In genomic region chr1:23809751-23810171, GRCh38 we compare ENCODE assay signal across 8 cellular contexts. TPM values are rescaled to one million over a fixed set of nuclear protein-coding genes. Genes with fewer than 3 reads are reported as not detected.
DNase-seq lines count a peak whose midpoint lies in the region; ATAC-seq and TF ChIP-seq lines count a peak whose summit lies in the region.

No MANE protein-coding gene starts in this region.

- no peak for TF ChIP-seq POLR2A in IMR-90 (IDR thresholded peaks at IDR 0.05; ENCODE audit: low read depth, low read length)
- TF ChIP-seq POLR2A in thyroid gland (IDR thresholded peaks at IDR 0.05) = no peak

- no peak overlapping the region for H3K4ac ChIP-seq in IMR-90 (ENCODE audit: low read depth, low read length)

- H4K5ac ChIP-seq in IMR-90 (ENCODE audit: low read depth, low read length) = no peak overlapping the region

- no peaks in the 10 kb centered on the region for H4K20me1 ChIP-seq in IMR-90 (ENCODE audit: insufficient read depth, low read length)

- H3K4me1 Mint-ChIP-seq in neural crest cell = peaks cover 4% of the 10 kb centered on the region

- peak; percentile 91 for ATAC-seq in IMR-90 (ENCODE audit: low read depth)
- peak; percentile 68 for ATAC-seq in esophagus mucosa

- WGBS in IMR-90 (ENCODE audit: extremely low coverage in 2 of 2, insufficient read length in 1 of 2), 2 experiments = 44% methylated on average over 1 of the region's 6 CpGs; no CpG with 5 or more reads in 1 of the 2 experiments
- WGBS in thyroid gland, 2 donors = 45 to 50% methylated on average over 6 of the region's 6 CpGs

- H3K79me1 ChIP-seq in IMR-90 (ENCODE audit: low read depth in 1 of 2, low read length in 2 of 2) = no peaks in the 10 kb centered on the region

- H3K27me3 Mint-ChIP-seq in neural crest cell (ENCODE audit: low read depth) = no peaks in the 10 kb centered on the region

- H3K4me2 ChIP-seq in IMR-90 (ENCODE audit: low read depth, low read length) = no peak overlapping the region

- no peak overlapping the region for H3K9ac ChIP-seq in IMR-90 (ENCODE audit: low read depth, low read length)

- dilution Hi-C loops in IMR-90 (cut with HindIII; ENCODE audit: low sequenced_read_pairs, unreplicated experiment) = no loop called here

- in situ Hi-C loops in IMR-90 (cut with MboI; ENCODE audit: low sequenced_read_pairs) = no loop called here

- H3K4me3 ChIP-seq in IMR-90 (ENCODE audit: insufficient read depth, low read depth, low read length) = no peak overlapping the region
- no peak overlapping the region for H3K4me3 ChIP-seq in thyroid gland (replicated peaks in 1 of 3)

- H4K91ac ChIP-seq in IMR-90 (ENCODE audit: insufficient read depth, low read depth, low read length) = no peak overlapping the region

- no peak overlapping the region for H2BK5ac ChIP-seq in IMR-90 (ENCODE audit: low read depth, low read length, poor library complexity, severe bottlenecking)

- no peak overlapping the region for H3K56ac ChIP-seq in IMR-90 (ENCODE audit: extremely low read depth, insufficient read depth, low read length)

- no peak overlapping the region for H3K18ac ChIP-seq in IMR-90 (ENCODE audit: low read depth, low read length)

- peaks cover 10% of the 10 kb centered on the region; the same call in 1 of the 2 replicates for H3K9me1 ChIP-seq in IMR-90 (ENCODE audit: insufficient read depth, low read length)

- H2BK120ac ChIP-seq in IMR-90 (ENCODE audit: low read depth, low read length) = no peak overlapping the region

- no peak overlapping the region for H3K23ac ChIP-seq in IMR-90 (ENCODE audit: low read depth, low read length)

- H3K36me3 ChIP-seq in IMR-90 (ENCODE audit: control insufficient read depth, insufficient read depth, low read length) = peaks cover 38% of the 10 kb centered on the region
- H3K36me3 ChIP-seq in thyroid gland = peaks cover 25 to 28% of the 10 kb centered on the region in 2 donors

- H2BK15ac ChIP-seq in IMR-90 (ENCODE audit: low read depth, low read length) = no peak overlapping the region

- TF ChIP-seq RAD21 in IMR-90 (IDR thresholded peaks at IDR 0.05; ENCODE audit: low read length) = peak; percentile 74

- no TSS peak for BruUV-seq in IMR-90 (replicated peaks; lab: Mats Ljungman, UMichigan)

- H2AK9ac ChIP-seq in IMR-90 (replicated peaks; ENCODE audit: low read depth, low read length, poor library complexity) = peak overlapping the region; percentile 28

- H2BK20ac ChIP-seq in IMR-90 (ENCODE audit: low read depth, low read length) = no peak overlapping the region

- H2AFZ ChIP-seq in IMR-90 (replicated peaks; ENCODE audit: low read length, poor library complexity) = peak overlapping the region; percentile 35

- H3K27ac ChIP-seq in IMR-90 (ENCODE audit: insufficient read depth, low read length) (no peak overlapping the region), thyroid gland (no peak overlapping the region)

- H3K27me3 ChIP-seq in IMR-90 (ENCODE audit: control insufficient read depth, insufficient read depth, low read length) (no peaks in the 10 kb centered on the region), thyroid gland (no peaks in the 10 kb centered on the region)

- DNase-seq in NCI-H1417 (lab: John Stamatoyannopoulos, UW) (peak; percentile 36 to 58 (median 52)), NCI-H1417 treated with DMSO at 0.1 percent for 48 hours (lab: John Stamatoyannopoulos, UW) (no peak), IMR-90 (peak; percentile 51), OCI-M2 (lab: John Stamatoyannopoulos, UW; ENCODE audit: unreplicated experiment) (peak; percentile 36), activated T-cell treated with anti-CD3 and anti-CD28 coated beads for 4 hours (peak; percentile 75), neural crest cell (ENCODE audit: low read depth, low spot score) (peak; percentile 55), thyroid gland (peak; percentile 57 to 62)

- no peak overlapping the region for H3K27ac Mint-ChIP-seq in neural crest cell (ENCODE audit: unreplicated experiment)

- H2AK5ac ChIP-seq in IMR-90 (ENCODE audit: low read depth, low read length) = no peak overlapping the region

- TF ChIP-seq CTCF in IMR-90 (conservative IDR thresholded peaks at IDR 0.05; ENCODE audit: low read depth, low read length) (peak; percentile 75), neural crest cell (conservative IDR thresholded peaks at IDR 0.05) (peak; percentile 74), thyroid gland (IDR thresholded peaks at IDR 0.05) (peak in 5 of 6 experiments; percentile 36 to 58 (median 47))

- CTCF ChIA-PET in IMR-90 (lab: Yijun Ruan, JAX) = interaction anchor here (0.5 to 2.0 kb wide), 4 partner anchors 9 to 107 kb away, joined by 3 to 7 read pairs (median 4); no protein-coding TSS in a partner anchor

- no peaks in the 10 kb centered on the region for H3K36me3 Mint-ChIP-seq in neural crest cell (ENCODE audit: low read depth)

- POLR2A ChIA-PET in IMR-90 (lab: Charles Lee; ENCODE audit: unreplicated experiment) = no interaction called here

- H3K4me3 Mint-ChIP-seq in neural crest cell = no peak overlapping the region

- H3K9me3 ChIP-seq in IMR-90 (ENCODE audit: control insufficient read depth, insufficient read depth, low read length) (no peaks in the 10 kb centered on the region), thyroid gland (no peaks in the 10 kb centered on the region)

- intact Hi-C loops in IMR-90 (cut with micrococcal nuclease) = loop anchor here (1.0 to 5.0 kb wide), 2 partner anchors 59 to 218 kb away; partner anchors contain the start of gene FUCA1
- intact Hi-C loops in thyroid gland (cut with DNase I) = loop anchor here (10.0 kb wide), 1 partner anchor 105 kb away; the partner anchor contains the start of gene CNR2

- H3K4me1 ChIP-seq in IMR-90 (ENCODE audit: control insufficient read depth, insufficient read depth, low read length) (no peaks in the 10 kb centered on the region), thyroid gland (no peaks in the 10 kb centered on the region)

- no peak overlapping the region for H4K8ac ChIP-seq in IMR-90 (ENCODE audit: low read depth in 2 of 2, low read length in 2 of 2)

- no peak overlapping the region for H3K14ac ChIP-seq in IMR-90 (replicated peaks; ENCODE audit: low read depth, low read length)

- H3K9me3 Mint-ChIP-seq in neural crest cell = no peaks in the 10 kb centered on the region

TF ChIP-seq in IMR-90, 13 proteins besides CTCF, POLR2A, EP300 and RAD21:
- no peak for TF ChIP-seq CEBPB (IDR thresholded peaks at IDR 0.05; ENCODE audit: low read depth, low read length)
- peak; percentile 49 for TF ChIP-seq SMC3 (IDR thresholded peaks at IDR 0.05; ENCODE audit: low read depth, low read length)
- TF ChIP-seq BHLHE40 (IDR thresholded peaks at IDR 0.05; ENCODE audit: low read depth, low read length) = peak; percentile 90
- 0 out of 2 replicates have a peak, but pooled peaks have one; percentile 14 for TF ChIP-seq USF2 (IDR thresholded peaks at IDR 0.05; ENCODE audit: low read depth, low read length)
- TF ChIP-seq MXI1 (IDR thresholded peaks at IDR 0.05; ENCODE audit: borderline replicate concordance, low read depth, low read length) = no peak
- no peak for TF ChIP-seq CHD1 (IDR thresholded peaks at IDR 0.05; ENCODE audit: low read depth, low read length)

RNA-seq across cellular contexts. Expression of gene GALE, which starts 9.2 kb away (rescaled TPM):
- total RNA-seq in IMR-90 (2012; rRNA removed) = 28.3 and 31.7 TPM in 2 replicates
- polyA plus RNA-seq in IMR-90 (2012; rRNA removed) = 39.9 and 44.5 TPM in 2 replicates
- polyA plus RNA-seq in IMR-90 (2012; cell fraction: cytosol; rRNA removed) = 35.1 and 46.3 TPM in 2 replicates
- polyA plus RNA-seq in IMR-90 (2012; cell fraction: nucleus; rRNA removed; ENCODE audit: low replicate concordance) = 56.9 and 85.3 TPM in 2 replicates
- total RNA-seq in esophagus mucosa = 61.6 TPM
- 47.1 and 47.2 TPM in 2 replicates for total RNA-seq in neural crest cell
- 10 to 100 TPM in 2 of 4 donors, 1 to 10 TPM in 2; 4.6 to 12.6 (median 8.4) TPM for total RNA-seq in thyroid gland

RNA-seq across cellular contexts. Expression of gene HMGCL, which starts 15.5 kb away (rescaled TPM):
- total RNA-seq in IMR-90 (2012; rRNA removed) (31.9 and 33.5 TPM in 2 replicates), esophagus mucosa (28.2 TPM), neural crest cell (15.6 and 17.4 TPM in 2 replicates), thyroid gland (10 to 100 TPM; 35.8 to 84.3 (median 57.0) TPM)
- 25.3 and 30.6 TPM in 2 replicates for polyA plus RNA-seq in IMR-90 (2012; rRNA removed)
- polyA plus RNA-seq in IMR-90 (2012; cell fraction: cytosol; rRNA removed) = 15.7 and 28.3 TPM in 2 replicates
- polyA plus RNA-seq in IMR-90 (2012; cell fraction: nucleus; rRNA removed; ENCODE audit: low replicate concordance) = 17.3 and 23.9 TPM in 2 replicates

RNA-seq across cellular contexts. Expression of gene LYPLA2, which starts 18.8 kb away (rescaled TPM):
- 43.9 and 44.3 TPM in 2 replicates for total RNA-seq in IMR-90 (2012; rRNA removed)
- 78.6 and 88.5 TPM in 2 replicates for polyA plus RNA-seq in IMR-90 (2012; rRNA removed)
- polyA plus RNA-seq in IMR-90 (2012; cell fraction: cytosol; rRNA removed) = 47.5 and 98.1 TPM in 2 replicates
- polyA plus RNA-seq in IMR-90 (2012; cell fraction: nucleus; rRNA removed; ENCODE audit: low replicate concordance) = 93.3 and 237 TPM in 2 replicates
- total RNA-seq in esophagus mucosa = 48.9 TPM
- 88.9 and 89.6 TPM in 2 replicates for total RNA-seq in neural crest cell
- 10 to 100 TPM; 31.3 to 75.4 (median 60.6) TPM for total RNA-seq in thyroid gland

RNA-seq across cellular contexts. Expression of gene PITHD1, which starts 31.5 kb away (rescaled TPM):
- total RNA-seq in IMR-90 (2012; rRNA removed) (23.8 and 34.2 TPM in 2 replicates), esophagus mucosa (63.8 TPM), neural crest cell (54.8 and 57.5 TPM in 2 replicates), thyroid gland (10 to 100 TPM; 55.3 to 75.8 (median 60.0) TPM)
- 31.8 and 32.0 TPM in 2 replicates for polyA plus RNA-seq in IMR-90 (2012; rRNA removed)
- 18.3 and 34.6 TPM in 2 replicates for polyA plus RNA-seq in IMR-90 (2012; cell fraction: cytosol; rRNA removed)
- 10.8 and 29.0 TPM in 2 replicates for polyA plus RNA-seq in IMR-90 (2012; cell fraction: nucleus; rRNA removed; ENCODE audit: low replicate concordance)

RNA-seq across cellular contexts. Expression of gene FUCA1, which starts 58.3 kb away (rescaled TPM):
- 2.8 and 2.9 TPM in 2 replicates for total RNA-seq in IMR-90 (2012; rRNA removed)
- 2.5 and 3.5 TPM in 2 replicates for polyA plus RNA-seq in IMR-90 (2012; rRNA removed)
- 1.7 and 2.7 TPM in 2 replicates for polyA plus RNA-seq in IMR-90 (2012; cell fraction: cytosol; rRNA removed)
- polyA plus RNA-seq in IMR-90 (2012; cell fraction: nucleus; rRNA removed; ENCODE audit: low replicate concordance) = 0.67 and 3.0 TPM in 2 replicates
- 7.7 TPM for total RNA-seq in esophagus mucosa
- total RNA-seq in neural crest cell = 6.7 and 7.6 TPM in 2 replicates
- 100 to 1,000 TPM in 3 of 4 donors, 10 to 100 TPM in 1; 75.5 to 133 (median 112) TPM for total RNA-seq in thyroid gland
